ENCODE assay signal across 9 cellular contexts in genomic region chr15:51842852-51843737, GRCh38. TPM values are rescaled to one million over a fixed set of nuclear protein-coding genes. Genes with fewer than 3 reads are reported as not detected.
DNase-seq lines count a peak whose midpoint lies in the region; ATAC-seq and TF ChIP-seq lines count a peak whose summit lies in the region.
"Had no signal": no experiment of that assay in that cellular context is flagged by ENCODE, and none has a peak within 500 bp of the region (broad histone marks: within the 10 kb centered on the region; RNA-seq: fewer than 3 reads in every experiment).

No MANE protein-coding gene starts in this region.

- TSS peak; percentile 28 for BruUV-seq in mammary epithelial cell (replicated peaks; lab: Mats Ljungman, UMichigan)

- dilution Hi-C loops in mammary epithelial cell (cut with HindIII; ENCODE audit: low sequenced_read_pairs): no loop called here

- H3K79me2 ChIP-seq in mammary epithelial cell (ENCODE audit: insufficient read depth, low read length): peaks cover 100% of the 10 kb centered on the region

- no peaks in the 10 kb centered on the region for H3K27me3 Mint-ChIP-seq in osteocyte (ENCODE audit: unreplicated experiment)

- H3K9me3 ChIP-seq in HUES48 (ENCODE audit: control insufficient read depth, insufficient read depth, low read length): no peaks in the 10 kb centered on the region
- H3K9me3 ChIP-seq in mammary epithelial cell (replicated peaks; ENCODE audit: insufficient read depth, low read length): no peaks in the 10 kb centered on the region

- peak overlapping the region; percentile 71 for H3K27ac Mint-ChIP-seq in osteocyte (ENCODE audit: unreplicated experiment)
- H3K27ac Mint-ChIP-seq: activated T-helper 1 cell treated with anti-CD3 and anti-CD28 coated beads, Interleukin-12 subunit alpha, Interleukin-12 subunit beta, Interleukin-2, Interleukin-4 antibody, amounts not matched to agents 30 ng/mL and 10 ng/mL and 1 ng/mL, durations not matched to agents 14 hours and 24 hours and 36 hours had no signal

- H3K4me2 ChIP-seq in mammary epithelial cell (ENCODE audit: insufficient read depth, low read depth, low read length): peak overlapping the region; percentile 53

- WGBS in mammary epithelial cell (ENCODE audit: low coverage, missing lambda C conversion rate): 38% methylated on average over 6 of the region's 6 CpGs

- H3K4me3 ChIP-seq in HUES48 (ENCODE audit: low read depth, low read length) (no peak overlapping the region), mammary epithelial cell (replicated peaks in 1 of 3; ENCODE audit: insufficient read depth in 1 of 3, low read depth in 2 of 3, low read length in 3 of 3) (no peak overlapping the region)

- H3K9ac ChIP-seq in HUES48 (ENCODE audit: low read depth, low read length) (no peak overlapping the region), mammary epithelial cell (ENCODE audit: insufficient read depth, low read length) (peak overlapping the region; percentile 71)

- no peak overlapping the region for H3K4me3 Mint-ChIP-seq in osteocyte (ENCODE audit: unreplicated experiment)
- H3K4me3 Mint-ChIP-seq: activated T-helper 1 cell treated with anti-CD3 and anti-CD28 coated beads, Interleukin-12 subunit alpha, Interleukin-12 subunit beta, Interleukin-2, Interleukin-4 antibody, amounts not matched to agents 30 ng/mL and 10 ng/mL and 1 ng/mL, durations not matched to agents 14 hours and 24 hours and 36 hours had no signal

- H3K9me3 Mint-ChIP-seq in osteocyte (ENCODE audit: unreplicated experiment): no peaks in the 10 kb centered on the region
- H3K9me3 Mint-ChIP-seq: activated T-helper 1 cell treated with anti-CD3 and anti-CD28 coated beads, Interleukin-12 subunit alpha, Interleukin-12 subunit beta, Interleukin-2, Interleukin-4 antibody, amounts not matched to agents 30 ng/mL and 10 ng/mL and 1 ng/mL, durations not matched to agents 14 hours and 24 hours and 36 hours had no signal

- CTCF ChIA-PET in mammary epithelial cell (lab: Charles Lee; ENCODE audit: low non-redundant PET): interaction anchor here (0.6 to 0.9 kb wide), 2 partner anchors 66 to 135 kb away, joined by 3 read pairs; no protein-coding TSS in a partner anchor

- intact Hi-C loops in mammary epithelial cell (cut with micrococcal nuclease): loop anchor here (2.0 kb wide), 1 partner anchor 14 kb away; the partner anchor contains the start of gene TMOD3

- H3K36me3 ChIP-seq in HUES48 (ENCODE audit: control insufficient read depth, insufficient read depth, low read length): no peaks in the 10 kb centered on the region
- H3K36me3 ChIP-seq in mammary epithelial cell (ENCODE audit: insufficient read depth, low read length): no peaks in the 10 kb centered on the region

- no peak overlapping the region for H2AFZ ChIP-seq in mammary epithelial cell (ENCODE audit: low read depth, low read length)

- peaks cover 5% of the 10 kb centered on the region for H4K20me1 ChIP-seq in mammary epithelial cell (ENCODE audit: insufficient read depth, low read length)

- peaks cover 81% of the 10 kb centered on the region for H3K4me1 Mint-ChIP-seq in osteocyte (ENCODE audit: unreplicated experiment)

- H3K27me3 ChIP-seq in HUES48 (ENCODE audit: control insufficient read depth, insufficient read depth, low read length) (no peaks in the 10 kb centered on the region), mammary epithelial cell (ENCODE audit: insufficient read depth, low read length) (no peaks in the 10 kb centered on the region)

- peak; percentile 47 for ATAC-seq in GM18868 (IDR thresholded peaks at IDR 0.05; ENCODE audit: unreplicated experiment)
- ATAC-seq in HG02840 (IDR thresholded peaks at IDR 0.05; ENCODE audit: low FRiP score, unreplicated experiment): no peak

- peak overlapping the region; percentile 44 for H3K27ac ChIP-seq in HUES48 (ENCODE audit: low read depth, low read length)
- H3K27ac ChIP-seq in mammary epithelial cell (ENCODE audit: insufficient read depth, low read depth, low read length): peak overlapping the region; percentile 83

- in situ Hi-C loops in mammary epithelial cell (cut with MboI; ENCODE audit: low sequenced_read_pairs in 2 of 2): no loop called here

- no peaks in the 10 kb centered on the region for H3K36me3 Mint-ChIP-seq in osteocyte (ENCODE audit: unreplicated experiment)

- TF ChIP-seq CTCF in mammary epithelial cell (conservative IDR thresholded peaks at IDR 0.05 in 1 of 2, IDR thresholded peaks at IDR 0.05 in 1 of 2; ENCODE audit: extremely low read depth in 1 of 2, insufficient read depth in 1 of 2, low read depth in 1 of 2, low read length in 2 of 2): no peak
- TF ChIP-seq CTCF in osteocyte (IDR thresholded peaks at IDR 0.05): no peak

- peak; percentile 94 for DNase-seq in mammary epithelial cell
- no peak for DNase-seq in osteocyte (ENCODE audit: extremely low spot score, unreplicated experiment)
- DNase-seq in HuH-7.5 (ENCODE audit: low spot score): no peak
- no peak for DNase-seq in T-helper 9 cell
- DNase-seq in D341Med (ENCODE audit: low spot score): no peak

- peaks cover 47% of the 10 kb centered on the region for H3K4me1 ChIP-seq in HUES48 (ENCODE audit: control insufficient read depth, insufficient read depth, low read length)
- peaks cover 60% of the 10 kb centered on the region for H3K4me1 ChIP-seq in mammary epithelial cell (ENCODE audit: insufficient read depth, low read length)

RNA-seq across cellular contexts. Expression of gene TMOD3, which starts 13.6 kb away (rescaled TPM):
- 100 to 1,000 TPM in 1 of 2 donors, 10 to 100 TPM in 1; 50.3 to 124 TPM for total RNA-seq in mammary epithelial cell
- polyA plus RNA-seq in mammary epithelial cell: 22.2 TPM
- polyA minus RNA-seq in mammary epithelial cell: 58.6 TPM
- total RNA-seq in osteocyte: 75.4 and 84.3 TPM in 2 replicates
